In genomic region chr1:12594490-12594889, GRCh38 we compare ENCODE assay signal across 8 cellular contexts. TPM values are rescaled to one million over a fixed set of nuclear protein-coding genes. Genes with fewer than 3 reads are reported as not detected.
DNase-seq lines count a peak whose midpoint lies in the region; ATAC-seq and TF ChIP-seq lines count a peak whose summit lies in the region.

No MANE protein-coding gene starts in this region.

- ATAC-seq in thoracic aorta (ENCODE audit: insufficient number of reproducible peaks, low FRiP score, low read depth): no peak
- no peak for ATAC-seq in HG02970 (IDR thresholded peaks at IDR 0.05; ENCODE audit: low FRiP score, unreplicated experiment)
- no peak for ATAC-seq in GM18909 (IDR thresholded peaks at IDR 0.05; ENCODE audit: poor library complexity, unreplicated experiment)

- no peak for DNase-seq in activated CD4-positive, alpha-beta memory T cell treated with anti-CD3 and anti-CD28 coated beads for 36 hours
- DNase-seq in activated CD4-positive, alpha-beta memory T cell treated with anti-CD3 and anti-CD28 coated beads, Interleukin-2, amount 10 ng/mL, durations not matched to agents 7 days and 5 days: no peak
- no peak for DNase-seq in adipocyte (ENCODE audit: low read depth)
- no peak for DNase-seq in thoracic aorta (ENCODE audit: low spot score)
- DNase-seq in stimulated activated naive CD4-positive, alpha-beta T cell (lab: John Stamatoyannopoulos, UW): no peak

- H3K27ac ChIP-seq in liver (ENCODE audit: low read depth in 1 of 2, low read length in 2 of 2) (peak overlapping the region; percentile 94 to 96), thoracic aorta (peak overlapping the region; percentile 95 to 98)

- H3K4me3 Mint-ChIP-seq in activated CD4-positive, alpha-beta memory T cell treated with anti-CD3 and anti-CD28 coated beads for 36 hours: peak overlapping the region; percentile 52
- H3K4me3 Mint-ChIP-seq in activated CD4-positive, alpha-beta memory T cell treated with anti-CD3 and anti-CD28 coated beads, Interleukin-2, amount 10 ng/mL, durations not matched to agents 7 days and 5 days: no peak overlapping the region

- H3K27me3 ChIP-seq in adipocyte (replicated peaks; ENCODE audit: control insufficient read depth, insufficient read depth, low read length): no peaks in the 10 kb centered on the region
- no peaks in the 10 kb centered on the region for H3K27me3 ChIP-seq in liver (ENCODE audit: control insufficient read depth in 4 of 4, insufficient read depth in 4 of 4, low read length in 3 of 4)
- no peaks in the 10 kb centered on the region for H3K27me3 ChIP-seq in thoracic aorta (replicated peaks; ENCODE audit: insufficient read depth)

- H3K27ac Mint-ChIP-seq in activated CD4-positive, alpha-beta memory T cell treated with anti-CD3 and anti-CD28 coated beads for 36 hours: no peak overlapping the region
- no peak overlapping the region for H3K27ac Mint-ChIP-seq in activated CD4-positive, alpha-beta memory T cell treated with anti-CD3 and anti-CD28 coated beads, Interleukin-2, amount 10 ng/mL, durations not matched to agents 7 days and 5 days

- TF ChIP-seq CTCF in liver (IDR thresholded peaks at IDR 0.05; ENCODE audit: low read depth, low read length, missing input control) (no peak), thoracic aorta (IDR thresholded peaks at IDR 0.05) (no peak)

- intact Hi-C loops in activated CD4-positive, alpha-beta memory T cell treated with anti-CD3 and anti-CD28 coated beads for 36 hours (cut with micrococcal nuclease): no loop called here

- peaks cover 9% of the 10 kb centered on the region for H3K36me3 ChIP-seq in adipocyte (ENCODE audit: control insufficient read depth, insufficient read depth, low read length, severe bottlenecking)
- peaks cover 0 to 7% (median under 1%) of the 10 kb centered on the region in 4 donors for H3K36me3 ChIP-seq in liver (ENCODE audit: control insufficient read depth in 4 of 4, insufficient read depth in 3 of 4, low read depth in 1 of 4, low read length in 3 of 4)
- peaks cover 10% of the 10 kb centered on the region for H3K36me3 ChIP-seq in thoracic aorta

- H3K4me3 ChIP-seq in adipocyte (ENCODE audit: low read length): peak overlapping the region; percentile 52
- no peak overlapping the region for H3K4me3 ChIP-seq in liver (ENCODE audit: low read depth in 1 of 3, low read length in 3 of 3)
- H3K4me3 ChIP-seq in thoracic aorta: peak overlapping the region; percentile 69

- POLR2A ChIA-PET in activated CD4-positive, alpha-beta memory T cell treated with anti-CD3 and anti-CD28 coated beads for 36 hours (lab: Charles Lee): no interaction called here
- POLR2A ChIA-PET in activated CD4-positive, alpha-beta memory T cell treated with anti-CD3 and anti-CD28 coated beads, Interleukin-2, amount 10 ng/mL, durations not matched to agents 7 days and 5 days (lab: Charles Lee): interaction anchor here (1.0 to 1.2 kb wide), 2 partner anchors 9 to 25 kb away, joined by 3 to 5 read pairs; no protein-coding TSS in a partner anchor

- 84% methylated on average over 6 of the region's 6 CpGs for WGBS in liver

- H3K4me1 Mint-ChIP-seq in activated CD4-positive, alpha-beta memory T cell treated with anti-CD3 and anti-CD28 coated beads for 36 hours (ENCODE audit: low read depth): peaks cover 28% of the 10 kb centered on the region
- H3K4me1 Mint-ChIP-seq in activated CD4-positive, alpha-beta memory T cell treated with anti-CD3 and anti-CD28 coated beads, Interleukin-2, amount 10 ng/mL, durations not matched to agents 7 days and 5 days: peaks cover 14% of the 10 kb centered on the region

- no peaks in the 10 kb centered on the region for H3K9me3 ChIP-seq in adipocyte (ENCODE audit: control insufficient read depth, low read length)
- no peaks in the 10 kb centered on the region for H3K9me3 ChIP-seq in liver (ENCODE audit: control insufficient read depth in 4 of 4, low read length in 3 of 4)
- H3K9me3 ChIP-seq in thoracic aorta: no peaks in the 10 kb centered on the region

- H3K4me1 ChIP-seq in adipocyte (ENCODE audit: control insufficient read depth, insufficient read depth, low read length) (peaks cover 55% of the 10 kb centered on the region), liver (ENCODE audit: control insufficient read depth in 4 of 4, insufficient read depth in 4 of 4, low read length in 3 of 4) (peaks cover 22 to 82% (median 65%) of the 10 kb centered on the region in 4 donors), thoracic aorta (ENCODE audit: control insufficient read depth in 1 of 2, low read depth in 2 of 2) (peaks cover 53 to 92% of the 10 kb centered on the region in 2 donors)

- H3K9ac ChIP-seq in adipocyte (ENCODE audit: low read length): peak overlapping the region; percentile 79
- H3K9ac ChIP-seq in liver (ENCODE audit: low read depth in 1 of 2, low read length in 2 of 2): peak overlapping the region; percentile 30 to 51

- H3K9me3 Mint-ChIP-seq in activated CD4-positive, alpha-beta memory T cell treated with anti-CD3 and anti-CD28 coated beads for 36 hours: no peaks in the 10 kb centered on the region
- H3K9me3 Mint-ChIP-seq in activated CD4-positive, alpha-beta memory T cell treated with anti-CD3 and anti-CD28 coated beads, Interleukin-2, amount 10 ng/mL, durations not matched to agents 7 days and 5 days: no peaks in the 10 kb centered on the region

- peaks cover 1% of the 10 kb centered on the region for H3K36me3 Mint-ChIP-seq in activated CD4-positive, alpha-beta memory T cell treated with anti-CD3 and anti-CD28 coated beads for 36 hours
- H3K36me3 Mint-ChIP-seq in activated CD4-positive, alpha-beta memory T cell treated with anti-CD3 and anti-CD28 coated beads, Interleukin-2, amount 10 ng/mL, durations not matched to agents 7 days and 5 days (ENCODE audit: low read depth): no peaks in the 10 kb centered on the region

- TF ChIP-seq RAD21 in liver (IDR thresholded peaks at IDR 0.05): no peak

- CTCF ChIA-PET in activated CD4-positive, alpha-beta memory T cell treated with anti-CD3 and anti-CD28 coated beads for 36 hours (lab: Charles Lee): interaction anchor here (0.6 to 1.8 kb wide), 3 partner anchors 21 to 192 kb away, joined by 3 to 5 read pairs (median 4); no protein-coding TSS in a partner anchor
- CTCF ChIA-PET in activated CD4-positive, alpha-beta memory T cell treated with anti-CD3 and anti-CD28 coated beads, Interleukin-2, amount 10 ng/mL, durations not matched to agents 7 days and 5 days (lab: Charles Lee): no interaction called here

- H3K27me3 Mint-ChIP-seq in activated CD4-positive, alpha-beta memory T cell treated with anti-CD3 and anti-CD28 coated beads for 36 hours: no peaks in the 10 kb centered on the region
- H3K27me3 Mint-ChIP-seq in activated CD4-positive, alpha-beta memory T cell treated with anti-CD3 and anti-CD28 coated beads, Interleukin-2, amount 10 ng/mL, durations not matched to agents 7 days and 5 days: peaks cover 16% of the 10 kb centered on the region

TF ChIP-seq in liver, 16 proteins besides CTCF, POLR2A, EP300 and RAD21:
- TF ChIP-seq EGR1 (IDR thresholded peaks at IDR 0.05; ENCODE audit: low read depth in 2 of 2) (no peak), REST (IDR thresholded peaks at IDR 0.05) (no peak), FOXA2 (IDR thresholded peaks at IDR 0.05) (no peak), TAF1 (conservative IDR thresholded peaks at IDR 0.05) (no peak), HNF4G (IDR thresholded peaks at IDR 0.05) (no peak), FOXA1 (IDR thresholded peaks at IDR 0.05) (no peak), HNF4A (conservative IDR thresholded peaks at IDR 0.05) (no peak), GABPA (IDR thresholded peaks at IDR 0.05 in 1 of 2, conservative IDR thresholded peaks at IDR 0.05 in 1 of 2) (no peak)

RNA-seq across cellular contexts. Expression of gene DHRS3, which starts 23.5 kb away (rescaled TPM):
- total RNA-seq in activated CD4-positive, alpha-beta memory T cell treated with anti-CD3 and anti-CD28 coated beads for 36 hours: 10 to 100 TPM; 57.6 to 58.8 TPM
- total RNA-seq in activated CD4-positive, alpha-beta memory T cell treated with anti-CD3 and anti-CD28 coated beads, Interleukin-2, amount 10 ng/mL, durations not matched to agents 7 days and 5 days: 10 to 100 TPM; 30.1 to 32.5 TPM
- total RNA-seq in liver: 100 to 1,000 TPM in 1 of 2 donors, 10 to 100 TPM in 1; 62.6 to 146 TPM
- 100 to 1,000 TPM; 170 to 185 TPM for polyA plus RNA-seq in liver
- total RNA-seq in thoracic aorta: 100 to 1,000 TPM in 1 of 2 donors, 10 to 100 TPM in 1; 65.9 to 150 TPM

RNA-seq across cellular contexts. Expression of gene AADACL4, which starts 49.4 kb away (rescaled TPM):
- total RNA-seq in activated CD4-positive, alpha-beta memory T cell treated with anti-CD3 and anti-CD28 coated beads for 36 hours: not detected
- total RNA-seq in activated CD4-positive, alpha-beta memory T cell treated with anti-CD3 and anti-CD28 coated beads, Interleukin-2, amount 10 ng/mL, durations not matched to agents 7 days and 5 days: not detected
- total RNA-seq in liver: not detected
- not detected for polyA plus RNA-seq in liver
- total RNA-seq in thoracic aorta: not detected

Comparison
In these comparisons a context has a peak if more than half of its experiments do, and no peak if none do; other contexts are left out.
1. H3K4me3 ChIP-seq: peak in adipocyte (single experiment) and thoracic aorta (single experiment); none in liver (0 of 3).